Comparison of ENCODE assay signal across 8 cellular contexts in the genomic region with DNA sequence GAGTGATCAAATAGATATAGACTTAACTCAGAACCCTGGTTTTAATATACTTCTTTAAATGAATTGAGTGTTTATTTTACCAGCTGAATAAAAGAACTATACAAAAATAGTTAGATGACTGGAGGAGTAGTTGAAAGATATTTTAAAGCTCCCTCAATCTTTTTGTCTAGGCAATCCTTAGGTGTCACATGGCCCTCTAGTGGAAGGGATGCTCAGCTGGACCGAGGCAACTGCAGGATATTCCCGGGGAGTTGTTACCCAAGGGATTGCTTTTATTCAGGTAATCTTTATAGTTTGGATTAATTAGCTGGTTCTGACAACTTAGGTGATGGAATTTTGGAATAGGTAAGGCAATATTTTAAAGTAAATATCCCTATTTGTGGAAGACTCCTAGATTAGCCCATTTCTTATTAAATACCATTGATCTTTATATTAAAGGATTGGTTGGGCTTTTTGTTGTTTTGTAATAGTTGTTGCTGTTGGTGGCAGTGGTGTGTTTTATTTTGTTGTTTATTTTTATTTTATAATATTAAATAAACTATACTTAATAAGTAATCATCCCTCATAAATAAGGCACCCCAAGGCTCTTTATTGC. TPM values are rescaled to one million over a fixed set of nuclear protein-coding genes. Genes with fewer than 3 reads are reported as not detected.
DNase-seq lines count a peak whose midpoint lies in the region; ATAC-seq and TF ChIP-seq lines count a peak whose summit lies in the region.

No MANE protein-coding gene starts in this region.

- peak; percentile 84 for TF ChIP-seq CTCF in chondrocyte (IDR thresholded peaks at IDR 0.05)

- no peak overlapping the region for H3K4me3 Mint-ChIP-seq in chondrocyte (ENCODE audit: unreplicated experiment)
- no peak overlapping the region for H3K4me3 Mint-ChIP-seq in activated naive CD8-positive, alpha-beta T cell treated with anti-CD3 and anti-CD28 coated beads, Interleukin-2, amount 50 U/mL, for 24 hours

- no peaks in the 10 kb centered on the region for H3K27me3 Mint-ChIP-seq in chondrocyte (ENCODE audit: low read depth)
- H3K27me3 Mint-ChIP-seq in activated naive CD8-positive, alpha-beta T cell treated with anti-CD3 and anti-CD28 coated beads, Interleukin-2, amount 50 U/mL, for 24 hours = no peaks in the 10 kb centered on the region

- H3K4me1 Mint-ChIP-seq in chondrocyte (ENCODE audit: low read depth) = peaks cover 15% of the 10 kb centered on the region
- no peaks in the 10 kb centered on the region for H3K4me1 Mint-ChIP-seq in activated naive CD8-positive, alpha-beta T cell treated with anti-CD3 and anti-CD28 coated beads, Interleukin-2, amount 50 U/mL, for 24 hours

- no peaks in the 10 kb centered on the region for H3K9me3 Mint-ChIP-seq in chondrocyte (ENCODE audit: low read depth)
- no peaks in the 10 kb centered on the region for H3K9me3 Mint-ChIP-seq in activated naive CD8-positive, alpha-beta T cell treated with anti-CD3 and anti-CD28 coated beads, Interleukin-2, amount 50 U/mL, for 24 hours

- H3K36me3 Mint-ChIP-seq in chondrocyte (ENCODE audit: low read depth) = peaks cover 2% of the 10 kb centered on the region
- peaks cover 2% of the 10 kb centered on the region for H3K36me3 Mint-ChIP-seq in activated naive CD8-positive, alpha-beta T cell treated with anti-CD3 and anti-CD28 coated beads, Interleukin-2, amount 50 U/mL, for 24 hours (ENCODE audit: low read depth)

- ATAC-seq in activated naive CD8-positive, alpha-beta T cell treated with anti-CD3 and anti-CD28 coated beads, Interleukin-2, amount 50 U/mL, for 24 hours = no peak

- peak overlapping the region; percentile 24 for H3K27ac Mint-ChIP-seq in chondrocyte (ENCODE audit: unreplicated experiment)
- H3K27ac Mint-ChIP-seq in activated naive CD8-positive, alpha-beta T cell treated with anti-CD3 and anti-CD28 coated beads, Interleukin-2, amount 50 U/mL, for 24 hours = no peak overlapping the region

- DNase-seq in NCI-H1436 (lab: John Stamatoyannopoulos, UW) = peak; percentile 2
- no peak for DNase-seq in NCI-H1436 treated with DMSO at 0.1 percent for 48 hours (lab: John Stamatoyannopoulos, UW)
- peak; percentile 20 for DNase-seq in NCI-H1105 treated with DMSO at 0.1 percent for 48 hours (lab: John Stamatoyannopoulos, UW)
- DNase-seq in chondrocyte (ENCODE audit: low spot score) = no peak
- peak; percentile 21 for DNase-seq in mucosa of gallbladder (ENCODE audit: low spot score)
- DNase-seq in activated naive CD8-positive, alpha-beta T cell treated with anti-CD3 and anti-CD28 coated beads, Interleukin-2, amount 50 U/mL, for 24 hours = no peak
- no peak for DNase-seq in activated naive CD4-positive, alpha-beta T cell treated with anti-CD3 and anti-CD28 coated beads, Interleukin-2, amount 50 U/mL, for 16 hours
- DNase-seq in stimulated activated CD4-positive, alpha-beta T cell treated with anti-CD3 and anti-CD28 coated beads, Interleukin-4, amount 100 ng/mL, for 1 hour = no peak

RNA-seq across cellular contexts. Expression of a gene that starts 57.1 kb away (rescaled TPM):
- 36.0 to 43.0 TPM (median 39.6 TPM) in 3 replicates for total RNA-seq in chondrocyte
- total RNA-seq in mucosa of gallbladder = 29.9 TPM

RNA-seq across cellular contexts. Expression of a gene that starts 57.8 kb away (rescaled TPM):
- 204 to 240 TPM (median 215 TPM) in 3 replicates for total RNA-seq in chondrocyte
- total RNA-seq in mucosa of gallbladder = 53.7 TPM

Comparison
In these comparisons a context has a peak if more than half of its experiments do, and no peak if none do; other contexts are left out.
1. DNase-seq: peak in NCI-H1436 (single experiment), NCI-H1105 treated with DMSO at 0.1 percent for 48 hours (single experiment) and mucosa of gallbladder (single experiment); none in NCI-H1436 treated with DMSO at 0.1 percent for 48 hours (single experiment), chondrocyte (single experiment), activated naive CD8-positive, alpha-beta T cell treated with anti-CD3 and anti-CD28 coated beads, Interleukin-2, amount 50 U/mL, for 24 hours (single experiment), activated naive CD4-positive, alpha-beta T cell treated with anti-CD3 and anti-CD28 coated beads, Interleukin-2, amount 50 U/mL, for 16 hours (single experiment) and stimulated activated CD4-positive, alpha-beta T cell treated with anti-CD3 and anti-CD28 coated beads, Interleukin-4, amount 100 ng/mL, for 1 hour (single experiment).